ENCODE assay signal across 17 cellular contexts in the genomic region with DNA sequence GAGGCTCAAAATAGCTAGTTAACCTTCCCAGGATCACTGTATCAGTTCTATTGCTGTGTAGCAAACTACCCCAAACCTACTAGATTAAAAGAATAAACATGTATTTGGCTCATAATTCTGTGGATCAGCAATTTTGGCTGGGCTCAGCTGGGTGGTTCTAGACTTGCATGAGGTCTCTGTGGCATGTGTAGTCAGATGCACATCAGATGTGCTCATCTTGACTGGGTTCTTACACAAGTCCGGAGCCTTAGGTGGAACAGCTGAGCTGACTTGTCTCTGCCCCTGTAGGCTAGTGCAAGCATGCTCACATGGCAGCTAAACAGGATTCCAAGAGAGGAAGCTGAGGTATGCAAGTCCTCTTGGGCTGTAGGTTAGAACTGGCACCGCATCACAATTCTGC.
"Had no signal": no experiment of that assay in that cellular context is flagged by ENCODE, and none has a peak within 500 bp of the region (broad histone marks: within the 10 kb centered on the region; RNA-seq: fewer than 3 reads in every experiment).

No MANE protein-coding gene starts in this region.

- H3K9me3 ChIP-seq: sigmoid colon, testis, uterus had no signal

- H3K36me3 ChIP-seq: cardiac muscle cell, sigmoid colon, uterus had no signal

- DNase-seq: activated CD4-positive, alpha-beta T cell treated with anti-CD3 and anti-CD28 coated beads for 1 hour; activated CD4-positive, alpha-beta T cell treated with anti-CD3 and anti-CD28 coated beads, Interleukin-2, amount 50 U/mL, for 4 hours; activated CD8-positive, alpha-beta memory T cell treated with anti-CD3 and anti-CD28 coated beads, Interleukin-2, amount 50 U/mL, for 48 hours; activated naive CD4-positive, alpha-beta T cell treated with Interleukin-2 at 50 U/mL for 16 hours; activated naive CD8-positive, alpha-beta T cell treated with anti-CD3 and anti-CD28 coated beads for 36 hours; activated T-cell treated with anti-CD3 and anti-CD28 coated beads, Interleukin-2, amount 50 U/mL, for 4 hours; erythroblast; foreskin melanocyte; natural killer cell; sigmoid colon; stimulated activated CD4-positive, alpha-beta T cell treated with anti-CD3 and anti-CD28 coated beads, Interleukin-2, amount 100 ng/mL, for 48 hours; stimulated activated CD8-positive, alpha-beta memory T cell treated with anti-CD3 and anti-CD28 coated beads, Interleukin-4, amount 100 ng/mL, for 48 hours; stimulated activated naive B cell treated with anti-CD40 and anti-IgM and Interleukin-4, amounts not matched to agents 10 μg/mL and 1 μg/mL and 100 μg/mL, for 72 hours; testis; uterus had no signal

- H3K4me3 ChIP-seq: cardiac muscle cell, lung, sigmoid colon, testis, uterus had no signal

- H3K27ac ChIP-seq: cardiac muscle cell, sigmoid colon, testis, uterus had no signal

- H3K27me3 ChIP-seq: cardiac muscle cell, sigmoid colon, testis, uterus had no signal

- H3K4me1 ChIP-seq: sigmoid colon, testis, uterus had no signal
